ENCODE assay signal across 8 cellular contexts in genomic region chr9:127971357-127972315, GRCh38. TPM values are rescaled to one million over a fixed set of nuclear protein-coding genes. Genes with fewer than 3 reads are reported as not detected.
A peak's percentile ranks its signal among the peaks of the same experiment; 100 is the strongest.
DNase-seq lines count a peak whose midpoint lies in the region; ATAC-seq, FAIRE-seq and TF ChIP-seq lines count a peak whose summit lies in the region.

No MANE protein-coding gene starts in this region.

- H3K9me3 Mint-ChIP-seq in GM23338 = no peaks in the 10 kb centered on the region
- H3K9me3 Mint-ChIP-seq in activated T-helper 17 cell treated with anti-CD3 and anti-CD28 coated beads, Interleukin-2, amount 50 U/mL, for 72 hours = no peaks in the 10 kb centered on the region

- H3K9me3 ChIP-seq in A549 (no peaks in the 10 kb centered on the region), tibial artery (no peaks in the 10 kb centered on the region)

- CTCF ChIA-PET in A549 (lab: Yijun Ruan, JAX) = interaction anchor here (1.5 to 17.9 kb wide), 6 partner anchors 8 to 146 kb away, joined by 3 to 173 read pairs (median 5); no protein-coding TSS in a partner anchor

- H3K4me3 ChIP-seq in A549 = no peak overlapping the region
- peak overlapping the region; percentile 38; the same call in 1 of the 2 replicates for H3K4me3 ChIP-seq in GM23338
- H3K4me3 ChIP-seq in tibial artery = no peak overlapping the region

- peak overlapping the region; percentile 46 for H3K4me3 Mint-ChIP-seq in GM23338
- H3K4me3 Mint-ChIP-seq in activated T-helper 17 cell treated with anti-CD3 and anti-CD28 coated beads, Interleukin-2, amount 50 U/mL, for 72 hours = peak overlapping the region; percentile 96

- intact Hi-C loops in tibial artery (cut with DNase I; ENCODE audit: low total_unique reads) = no loop called here

- no peaks in the 10 kb centered on the region for H3K36me3 ChIP-seq in GM23338 (ENCODE audit: insufficient read depth)
- no peaks in the 10 kb centered on the region for H3K36me3 ChIP-seq in tibial artery

- POLR2A ChIA-PET in A549 (lab: Yijun Ruan, JAX) = no interaction called here

- ATAC-seq in A549 (no peak), GM23338 (peak; percentile 64), HG02938 (IDR thresholded peaks at IDR 0.05; ENCODE audit: unreplicated experiment) (no peak), GM18868 (IDR thresholded peaks at IDR 0.05; ENCODE audit: unreplicated experiment) (no peak)
- ATAC-seq in activated T-helper 17 cell treated with anti-CD3 and anti-CD28 coated beads, Interleukin-2, amount 50 U/mL, for 72 hours (replicated peaks) = peak; percentile 20

- no peak for FAIRE-seq in A549 (lab: Jason Lieb, UNC)

- no peaks in the 10 kb centered on the region for H3K9me2 ChIP-seq in GM23338 (ENCODE audit: insufficient read depth)

- no peaks in the 10 kb centered on the region for H3K27me3 ChIP-seq in GM23338 (ENCODE audit: insufficient read depth)
- no peaks in the 10 kb centered on the region for H3K27me3 ChIP-seq in tibial artery

- H3K27ac Mint-ChIP-seq in GM23338 = peak overlapping the region; percentile 87
- H3K27ac Mint-ChIP-seq in activated T-helper 17 cell treated with anti-CD3 and anti-CD28 coated beads, Interleukin-2, amount 50 U/mL, for 72 hours = peak overlapping the region; percentile 90

- H3K4me2 ChIP-seq in A549 = peak overlapping the region; percentile 98
- peak overlapping the region; percentile 71; the same call in 1 of the 2 replicates for H3K4me2 ChIP-seq in GM23338

- TF ChIP-seq EP300 in A549 (IDR thresholded peaks at IDR 0.05) = no peak

- H2AFZ ChIP-seq in GM23338 = no peak overlapping the region

- H3K36me3 Mint-ChIP-seq in GM23338 (ENCODE audit: low read depth) = peaks cover 3% of the 10 kb centered on the region; the same call in 2 of the 3 replicates
- peaks cover 8% of the 10 kb centered on the region for H3K36me3 Mint-ChIP-seq in activated T-helper 17 cell treated with anti-CD3 and anti-CD28 coated beads, Interleukin-2, amount 50 U/mL, for 72 hours (ENCODE audit: low read depth)

- H3K27me3 Mint-ChIP-seq in GM23338 (ENCODE audit: insufficient read depth, low read depth, poor library complexity) = peaks cover 20% of the 10 kb centered on the region
- H3K27me3 Mint-ChIP-seq in activated T-helper 17 cell treated with anti-CD3 and anti-CD28 coated beads, Interleukin-2, amount 50 U/mL, for 72 hours = no peaks in the 10 kb centered on the region

- TF ChIP-seq POLR2A in A549 (IDR thresholded peaks at IDR 0.05; ENCODE audit: low read length) = no peak

- peaks cover 28% of the 10 kb centered on the region for H4K20me1 ChIP-seq in GM23338 (replicated peaks; ENCODE audit: insufficient read depth)

- 67% methylated on average over 15 of the region's 22 CpGs for WGBS in A549 (ENCODE audit: missing lambda C conversion rate)

- H3K79me2 ChIP-seq in GM23338 (replicated peaks; ENCODE audit: insufficient read depth) = peaks cover 99% of the 10 kb centered on the region

- TF ChIP-seq RAD21 in A549 (conservative IDR thresholded peaks at IDR 0.05 in 1 of 2, IDR thresholded peaks at IDR 0.05 in 1 of 2) = no peak

- TF ChIP-seq CTCF in A549 (IDR thresholded peaks at IDR 0.05) (no peak), GM23338 (conservative IDR thresholded peaks at IDR 0.05; ENCODE audit: low read depth in 2 of 2) (no peak), tibial artery (IDR thresholded peaks at IDR 0.05) (no peak)

- no peaks in the 10 kb centered on the region for H3F3A ChIP-seq in GM23338 (replicated peaks; ENCODE audit: low read depth)

- peaks cover 90% of the 10 kb centered on the region for H3K4me1 Mint-ChIP-seq in GM23338
- peaks cover 82% of the 10 kb centered on the region for H3K4me1 Mint-ChIP-seq in activated T-helper 17 cell treated with anti-CD3 and anti-CD28 coated beads, Interleukin-2, amount 50 U/mL, for 72 hours

- H3K4me1 ChIP-seq in A549 = peaks cover 100% of the 10 kb centered on the region
- H3K4me1 ChIP-seq in GM23338 (ENCODE audit: insufficient read depth) = peaks cover 33% of the 10 kb centered on the region
- H3K4me1 ChIP-seq in tibial artery = peaks cover 18 to 100% (median 95%) of the 10 kb centered on the region in 4 donors

- no peak for DNase-seq in A549 (ENCODE audit: low read depth in 1 of 2, low spot score in 1 of 2)
- peak; percentile 69 for DNase-seq in GM23338 (ENCODE audit: low spot score)
- DNase-seq in kidney tubule cell (ENCODE audit: low spot score) = peak; percentile 23
- no peak for DNase-seq in tibial artery
- no peak for DNase-seq in SW480 (ENCODE audit: low spot score)

- peak overlapping the region; percentile 89 to 98 for H3K27ac ChIP-seq in A549
- H3K27ac ChIP-seq in GM23338 (ENCODE audit: low read depth) = peak overlapping the region; percentile 55; the same call in 1 of the 2 replicates
- peak overlapping the region; percentile 94 for H3K27ac ChIP-seq in tibial artery

TF ChIP-seq in A549, 52 proteins besides CTCF, POLR2A, EP300 and RAD21 (continues in another document):
- TF ChIP-seq MYC (IDR thresholded peaks at IDR 0.05; ENCODE audit: borderline replicate concordance, low read length) (no peak), RARB (CRISPR knock-in tag; IDR thresholded peaks at IDR 0.05) (no peak), CHD4 (IDR thresholded peaks at IDR 0.05; ENCODE audit: borderline replicate concordance) (no peak), ZFP36 (IDR thresholded peaks at IDR 0.05; ENCODE audit: borderline replicate concordance, partially characterized antibody) (peak; percentile 94), HOXA7 (CRISPR knock-in tag; IDR thresholded peaks at IDR 0.05) (no peak), CHD2 (IDR thresholded peaks at IDR 0.05; ENCODE audit: low read length, partially characterized antibody) (no peak)

TF ChIP-seq in GM23338, 12 proteins besides CTCF, POLR2A, EP300 and RAD21 (continues in another document):
- TF ChIP-seq ZNF114 (CRISPR knock-in tag; IDR thresholded peaks at IDR 0.05) (no peak), JUNB (IDR thresholded peaks at IDR 0.05; ENCODE audit: unreplicated experiment) (no peak)

RNA-seq across cellular contexts. Expression of gene EEIG1, which starts 9.2 kb away (rescaled TPM):
- polyA plus RNA-seq in A549 (2011; rRNA removed) (24.4 and 30.3 TPM in 2 replicates), A549 (2017; fragmentation: RNase III; extraction: RNeasy Plus Mini Kit Qiagen cat#74134 plus additional on column Dnase treatment) (24.1 to 33.0 TPM (median 31.5 TPM) in 3 replicates), GM23338 (2016; fragmentation: Nextera tagmentation; extraction: Ambion mirVana) (11.2 and 11.5 TPM in 2 replicates)
- 51.7 and 54.7 TPM in 2 replicates for polyA plus RNA-seq in A549 (2012; cell fraction: cytosol; rRNA removed)
- polyA plus RNA-seq in A549 (2012; cell fraction: nucleus; rRNA removed) = 83.0 and 94.5 TPM in 2 replicates
- polyA minus RNA-seq in A549 (2011; rRNA and poly(A)+ RNA removed) = 16.2 and 33.7 TPM in 2 replicates
- total RNA-seq in GM23338 (2014; rRNA removed; shearing (Covaris generic)) = 21.5 and 22.4 TPM in 2 replicates
- total RNA-seq in activated T-helper 17 cell treated with anti-CD3 and anti-CD28 coated beads, Interleukin-2, amount 50 U/mL, for 72 hours = 10 to 100 TPM; 29.6 to 37.8 TPM

RNA-seq across cellular contexts. Expression of gene DPM2, which starts 34.0 kb away (rescaled TPM):
- 41.9 and 48.8 TPM in 2 replicates for polyA plus RNA-seq in A549 (2011; rRNA removed)
- 63.0 and 76.3 TPM in 2 replicates for polyA plus RNA-seq in A549 (2012; cell fraction: cytosol; rRNA removed)
- 52.4 and 53.7 TPM in 2 replicates for polyA plus RNA-seq in A549 (2012; cell fraction: nucleus; rRNA removed)
- 45.9 to 50.1 TPM (median 46.3 TPM) in 3 replicates for polyA plus RNA-seq in A549 (2017; fragmentation: RNase III; extraction: RNeasy Plus Mini Kit Qiagen cat#74134 plus additional on column Dnase treatment)
- polyA minus RNA-seq in A549 (2011; rRNA and poly(A)+ RNA removed) = 78.6 and 82.1 TPM in 2 replicates
- 29.0 and 36.6 TPM in 2 replicates for total RNA-seq in GM23338 (2014; rRNA removed; shearing (Covaris generic))
- polyA plus RNA-seq in GM23338 (2016; fragmentation: Nextera tagmentation; extraction: Ambion mirVana) = 92.2 and 92.4 TPM in 2 replicates
- 10 to 100 TPM; 29.4 to 54.5 TPM for total RNA-seq in activated T-helper 17 cell treated with anti-CD3 and anti-CD28 coated beads, Interleukin-2, amount 50 U/mL, for 72 hours

RNA-seq across cellular contexts. Expression of gene PIP5KL1, which starts 41.1 kb away (rescaled TPM):
- polyA plus RNA-seq in A549 (2011; rRNA removed) (1.8 and 2.4 TPM in 2 replicates), A549 (2017; fragmentation: RNase III; extraction: RNeasy Plus Mini Kit Qiagen cat#74134 plus additional on column Dnase treatment) (2.0 to 3.7 TPM (median 2.5 TPM) in 3 replicates), GM23338 (2016; fragmentation: Nextera tagmentation; extraction: Ambion mirVana) (19.5 and 25.1 TPM in 2 replicates)
- polyA plus RNA-seq in A549 (2012; cell fraction: cytosol; rRNA removed) = 1.4 and 2.2 TPM in 2 replicates
- polyA plus RNA-seq in A549 (2012; cell fraction: nucleus; rRNA removed) = 19.9 and 20.7 TPM in 2 replicates
- 0.70 and 2.0 TPM in 2 replicates for polyA minus RNA-seq in A549 (2011; rRNA and poly(A)+ RNA removed)
- 7.5 and 13.4 TPM in 2 replicates for total RNA-seq in GM23338 (2014; rRNA removed; shearing (Covaris generic))
- total RNA-seq in activated T-helper 17 cell treated with anti-CD3 and anti-CD28 coated beads, Interleukin-2, amount 50 U/mL, for 72 hours = 1 to 10 TPM; 2.6 to 3.7 TPM

RNA-seq across cellular contexts. Expression of gene ST6GALNAC4, which starts 54.8 kb away (rescaled TPM):
- 11.0 and 12.5 TPM in 2 replicates for polyA plus RNA-seq in A549 (2011; rRNA removed)
- 21.5 and 29.4 TPM in 2 replicates for polyA plus RNA-seq in A549 (2012; cell fraction: cytosol; rRNA removed)
- 28.7 and 46.1 TPM in 2 replicates for polyA plus RNA-seq in A549 (2012; cell fraction: nucleus; rRNA removed)
- polyA plus RNA-seq in A549 (2017; fragmentation: RNase III; extraction: RNeasy Plus Mini Kit Qiagen cat#74134 plus additional on column Dnase treatment) = 18.1 to 25.4 TPM (median 24.8 TPM) in 3 replicates
- 17.6 and 18.1 TPM in 2 replicates for polyA minus RNA-seq in A549 (2011; rRNA and poly(A)+ RNA removed)
- 35.3 and 39.1 TPM in 2 replicates for total RNA-seq in GM23338 (2014; rRNA removed; shearing (Covaris generic))
- 7.9 and 8.1 TPM in 2 replicates for polyA plus RNA-seq in GM23338 (2016; fragmentation: Nextera tagmentation; extraction: Ambion mirVana)
- total RNA-seq in activated T-helper 17 cell treated with anti-CD3 and anti-CD28 coated beads, Interleukin-2, amount 50 U/mL, for 72 hours = 10 to 100 TPM; 19.6 to 19.8 TPM

Comparison
In these comparisons a context has a peak if more than half of its experiments do, and no peak if none do; other contexts are left out.
1. ATAC-seq: peak in GM23338 (single experiment) and activated T-helper 17 cell treated with anti-CD3 and anti-CD28 coated beads, Interleukin-2, amount 50 U/mL, for 72 hours (single experiment); none in A549 (0 of 2), HG02938 (single experiment) and GM18868 (single experiment).
2. DNase-seq: peak in GM23338 (single experiment) and kidney tubule cell (single experiment); none in A549 (0 of 2), tibial artery (0 of 2) and SW480 (single experiment).
3. Peak in every context shown above with its lines, with median percentiles within 50 percentile points of each other: H3K27ac ChIP-seq.